Comparison of ENCODE assay signal across 15 cellular contexts in genomic region chr5:83654427-83654994, GRCh38.
DNase-seq lines count a peak whose midpoint lies in the region; ATAC-seq, FAIRE-seq and TF ChIP-seq lines count a peak whose summit lies in the region.
"Had no signal": no experiment of that assay in that cellular context is flagged by ENCODE, and none has a peak within 500 bp of the region (broad histone marks: within the 10 kb centered on the region; RNA-seq: fewer than 3 reads in every experiment).

No MANE protein-coding gene starts in this region.

- H3K4me1 Mint-ChIP-seq in stimulated activated effector memory CD8-positive, alpha-beta T cell treated with anti-CD3 and anti-CD28 coated beads, Interleukin-12 subunit alpha, Interleukin-12 subunit beta, amount 100 ng/mL, for 72 hours, result no peaks in the 10 kb centered on the region
- peaks cover 8% of the 10 kb centered on the region; the same call in 2 of the 3 replicates for H3K4me1 Mint-ChIP-seq in GM23338
- no peaks in the 10 kb centered on the region for H3K4me1 Mint-ChIP-seq in effector memory CD8-positive, alpha-beta T cell (ENCODE audit: low read depth in 2 of 2)
- H3K4me1 Mint-ChIP-seq: central memory CD8-positive, alpha-beta T cell had no signal

- H3K9me3 Mint-ChIP-seq in stimulated activated effector memory CD8-positive, alpha-beta T cell treated with anti-CD3 and anti-CD28 coated beads, Interleukin-12 subunit alpha, Interleukin-12 subunit beta, amount 100 ng/mL, for 72 hours, result no peaks in the 10 kb centered on the region
- H3K9me3 Mint-ChIP-seq in GM23338, result no peaks in the 10 kb centered on the region; the same call in 2 of the 3 replicates
- peaks cover 0 to 2% of the 10 kb centered on the region in 2 donors for H3K9me3 Mint-ChIP-seq in effector memory CD8-positive, alpha-beta T cell
- H3K9me3 Mint-ChIP-seq: central memory CD8-positive, alpha-beta T cell had no signal

- H3K9me3 ChIP-seq in WERI-Rb-1 (ENCODE audit: severe bottlenecking), result no peaks in the 10 kb centered on the region
- H3K9me3 ChIP-seq: heart right ventricle, SJSA1 had no signal

- H3K4me3 Mint-ChIP-seq in stimulated activated effector memory CD8-positive, alpha-beta T cell treated with anti-CD3 and anti-CD28 coated beads, Interleukin-12 subunit alpha, Interleukin-12 subunit beta, amount 100 ng/mL, for 72 hours, result no peak overlapping the region
- H3K4me3 Mint-ChIP-seq in GM23338, result no peak overlapping the region
- H3K4me3 Mint-ChIP-seq in effector memory CD8-positive, alpha-beta T cell, result no peak overlapping the region
- H3K4me3 Mint-ChIP-seq: central memory CD8-positive, alpha-beta T cell had no signal

- no peak overlapping the region for H2AFZ ChIP-seq in GM23338

- H3F3A ChIP-seq in GM23338 (replicated peaks; ENCODE audit: low read depth), result no peaks in the 10 kb centered on the region

- no peak for FAIRE-seq in GM12891 (lab: Jason Lieb, UNC)
- FAIRE-seq: HTR-8/SVneo had no signal

- H3K27ac ChIP-seq in GM23338 (ENCODE audit: low read depth) (no peak overlapping the region), WERI-Rb-1 (no peak overlapping the region)
- H3K27ac ChIP-seq: heart right ventricle, SJSA1 had no signal

- no peaks in the 10 kb centered on the region; the same call in 1 of the 2 replicates for H3K9me2 ChIP-seq in GM23338 (ENCODE audit: insufficient read depth)

- ATAC-seq in GM21619 (IDR thresholded peaks at IDR 0.05; ENCODE audit: unreplicated experiment), result peak; percentile 45
- peak; percentile 56 for ATAC-seq in HG03432 (IDR thresholded peaks at IDR 0.05; ENCODE audit: unreplicated experiment)
- ATAC-seq in stimulated activated effector memory CD8-positive, alpha-beta T cell treated with anti-CD3 and anti-CD28 coated beads, Interleukin-12 subunit alpha, Interleukin-12 subunit beta, amount 100 ng/mL, for 72 hours, result no peak
- ATAC-seq in GM23338, result no peak
- no peak for ATAC-seq in effector memory CD8-positive, alpha-beta T cell (replicated peaks)
- ATAC-seq: heart right ventricle, left ventricle myocardium superior had no signal

- H3K79me2 ChIP-seq in GM23338 (replicated peaks; ENCODE audit: insufficient read depth), result no peaks in the 10 kb centered on the region

- H3K36me3 Mint-ChIP-seq in stimulated activated effector memory CD8-positive, alpha-beta T cell treated with anti-CD3 and anti-CD28 coated beads, Interleukin-12 subunit alpha, Interleukin-12 subunit beta, amount 100 ng/mL, for 72 hours, result no peaks in the 10 kb centered on the region
- no peaks in the 10 kb centered on the region for H3K36me3 Mint-ChIP-seq in GM23338 (ENCODE audit: low read depth)
- no peaks in the 10 kb centered on the region for H3K36me3 Mint-ChIP-seq in effector memory CD8-positive, alpha-beta T cell (ENCODE audit: insufficient read depth)

- H3K4me2 ChIP-seq in GM23338, result no peak overlapping the region

- no peak overlapping the region for H3K27ac Mint-ChIP-seq in stimulated activated effector memory CD8-positive, alpha-beta T cell treated with anti-CD3 and anti-CD28 coated beads, Interleukin-12 subunit alpha, Interleukin-12 subunit beta, amount 100 ng/mL, for 72 hours
- H3K27ac Mint-ChIP-seq in GM23338, result no peak overlapping the region
- H3K27ac Mint-ChIP-seq in effector memory CD8-positive, alpha-beta T cell, result no peak overlapping the region

- H3K27me3 Mint-ChIP-seq in GM23338 (ENCODE audit: insufficient read depth, low read depth, poor library complexity), result no peaks in the 10 kb centered on the region
- H3K27me3 Mint-ChIP-seq in effector memory CD8-positive, alpha-beta T cell, result no peaks in the 10 kb centered on the region
- H3K27me3 Mint-ChIP-seq: central memory CD8-positive, alpha-beta T cell had no signal

- no peaks in the 10 kb centered on the region for H4K20me1 ChIP-seq in GM23338 (replicated peaks; ENCODE audit: insufficient read depth)

- H3K4me1 ChIP-seq in GM23338 (ENCODE audit: insufficient read depth), result peaks cover 3% of the 10 kb centered on the region; the same call in 1 of the 2 replicates
- H3K4me1 ChIP-seq: SJSA1 had no signal

- H3K4me3 ChIP-seq in GM23338 (no peak overlapping the region), WERI-Rb-1 (ENCODE audit: low read depth, low read length) (no peak overlapping the region)
- H3K4me3 ChIP-seq: heart right ventricle, SJSA1 had no signal

- H3K27me3 ChIP-seq in GM23338 (ENCODE audit: insufficient read depth) (no peaks in the 10 kb centered on the region), WERI-Rb-1 (ENCODE audit: insufficient read depth, low read depth, severe bottlenecking) (no peaks in the 10 kb centered on the region)
- H3K27me3 ChIP-seq: heart right ventricle, SJSA1 had no signal

- no peaks in the 10 kb centered on the region for H3K36me3 ChIP-seq in GM23338 (ENCODE audit: insufficient read depth)
- H3K36me3 ChIP-seq in WERI-Rb-1, result no peaks in the 10 kb centered on the region
- H3K36me3 ChIP-seq: heart right ventricle, SJSA1 had no signal

- DNase-seq in GM12891 (ENCODE audit: insufficient read length, low spot score), result no peak
- peak; percentile 9 for DNase-seq in astrocyte of the hippocampus (ENCODE audit: low read depth, low spot score)
- no peak for DNase-seq in stimulated activated effector memory CD8-positive, alpha-beta T cell treated with anti-CD3 and anti-CD28 coated beads, Interleukin-12 subunit alpha, Interleukin-12 subunit beta, amount 100 ng/mL, for 72 hours (ENCODE audit: low spot score in 2 of 2)
- no peak for DNase-seq in GM23338 (ENCODE audit: low spot score)
- DNase-seq in effector memory CD8-positive, alpha-beta T cell, result no peak
- DNase-seq in WERI-Rb-1, result no peak
- DNase-seq: heart right ventricle, left ventricle myocardium superior, NCI-H1417 treated with DMSO at 0.1 percent for 48 hours, NCI-H526 treated with DMSO at 0.1 percent for 48 hours had no signal

- TF ChIP-seq CTCF in GM23338 (conservative IDR thresholded peaks at IDR 0.05; ENCODE audit: low read depth in 2 of 2) (no peak), WERI-Rb-1 (IDR thresholded peaks at IDR 0.05; ENCODE audit: low read depth, low read length) (no peak)

- TF ChIP-seq POLR2A in GM12891 (IDR thresholded peaks at IDR 0.05; ENCODE audit: low read depth, low read length), result no peak

TF ChIP-seq in GM12891, 5 proteins besides CTCF, POLR2A, EP300 and RAD21:
- peak; percentile 78 for TF ChIP-seq SPI1 (IDR thresholded peaks at IDR 0.05; ENCODE audit: low read depth, low read length)
- TF ChIP-seq POU2F2 (IDR thresholded peaks at IDR 0.05; ENCODE audit: low read depth, low read length), result no peak
- no peak for TF ChIP-seq TAF1 (IDR thresholded peaks at IDR 0.05; ENCODE audit: low read depth, low read length)
- TF ChIP-seq POLR2AphosphoS5 (IDR thresholded peaks at IDR 0.05; ENCODE audit: low read depth, low read length), result no peak
TF ChIP-seq in GM12891: peak in this region for 1.

TF ChIP-seq in GM23338, 12 proteins besides CTCF, POLR2A, EP300 and RAD21 (continues in another document):
- TF ChIP-seq NANOG (IDR thresholded peaks at IDR 0.05; ENCODE audit: borderline replicate concordance) (no peak), STAT1 (IDR thresholded peaks at IDR 0.05; ENCODE audit: unreplicated experiment) (no peak), ZNF331 (CRISPR knock-in tag; IDR thresholded peaks at IDR 0.05; ENCODE audit: low read depth) (no peak), ETS1 (IDR thresholded peaks at IDR 0.05) (no peak), JUNB (IDR thresholded peaks at IDR 0.05; ENCODE audit: unreplicated experiment) (no peak), ZNF114 (CRISPR knock-in tag; IDR thresholded peaks at IDR 0.05) (no peak)

Comparison
In these comparisons a context has a peak if more than half of its experiments do, and no peak if none do; other contexts are left out.
1. ATAC-seq: peak in GM21619 (single experiment) and HG03432 (single experiment); none in stimulated activated effector memory CD8-positive, alpha-beta T cell treated with anti-CD3 and anti-CD28 coated beads, Interleukin-12 subunit alpha, Interleukin-12 subunit beta, amount 100 ng/mL, for 72 hours (single experiment), GM23338 (single experiment) and effector memory CD8-positive, alpha-beta T cell (single experiment).